13 cellular contexts compared by ENCODE assay signal in genomic region chr6:112618796-112619195, GRCh38.
DNase-seq lines count a peak whose midpoint lies in the region; ATAC-seq and TF ChIP-seq lines count a peak whose summit lies in the region.
"Had no signal": no experiment of that assay in that cellular context is flagged by ENCODE, and none has a peak within 500 bp of the region (broad histone marks: within the 10 kb centered on the region; RNA-seq: fewer than 3 reads in every experiment).

No MANE protein-coding gene starts in this region.

- DNase-seq in MCF 10A (ENCODE audit: unreplicated experiment) = peak; percentile 27
- DNase-seq in mammary epithelial cell = no peak
- DNase-seq in fibroblast of mammary gland (ENCODE audit: low read depth) = peak; percentile 14
- DNase-seq in testis = peak; percentile 69
- DNase-seq in NCI-H1694 (lab: John Stamatoyannopoulos, UW) = no peak
- no peak for DNase-seq in RWPE1 (ENCODE audit: low spot score)
- DNase-seq: activated CD4-positive, alpha-beta memory T cell treated with anti-CD3 and anti-CD28 coated beads, Interleukin-2, amount 10 ng/mL, durations not matched to agents 7 days and 5 days; NCI-H1092; stimulated activated CD4-positive, alpha-beta T cell treated with anti-CD3 and anti-CD28 coated beads, Interleukin-15, amount 100 ng/mL, for 24 hours; stimulated activated naive CD8-positive, alpha-beta T cell treated with anti-CD3 and anti-CD28 coated beads, Interleukin-15, amount 100 ng/mL, for 72 hours had no signal

- no peaks in the 10 kb centered on the region for H3K4me1 ChIP-seq in mammary epithelial cell (ENCODE audit: insufficient read depth, low read length)
- H3K4me1 ChIP-seq in OCI-LY3 (ENCODE audit: low read length) = peaks cover 8% of the 10 kb centered on the region
- no peaks in the 10 kb centered on the region for H3K4me1 ChIP-seq in testis

- in situ Hi-C loops in mammary epithelial cell (cut with MboI; ENCODE audit: low sequenced_read_pairs in 2 of 2) = no loop called here

- no TSS peak for BruUV-seq in MCF 10A (replicated peaks; lab: Mats Ljungman, UMichigan)
- BruUV-seq in mammary epithelial cell (replicated peaks; lab: Mats Ljungman, UMichigan) = no TSS peak

- H3K4me2 ChIP-seq in mammary epithelial cell (ENCODE audit: insufficient read depth, low read depth, low read length) = no peak overlapping the region
- peak overlapping the region; percentile 49 for H3K4me2 ChIP-seq in OCI-LY3 (ENCODE audit: low read length)

- no peak overlapping the region for H3K4me3 Mint-ChIP-seq in MCF 10A (ENCODE audit: unreplicated experiment)
- H3K4me3 Mint-ChIP-seq: activated CD4-positive, alpha-beta memory T cell treated with anti-CD3 and anti-CD28 coated beads, Interleukin-2, amount 10 ng/mL, durations not matched to agents 7 days and 5 days; B cell; stimulated activated naive CD8-positive, alpha-beta T cell treated with anti-CD3 and anti-CD28 coated beads, Interleukin-15, amount 100 ng/mL, for 72 hours had no signal

- no peak overlapping the region for H3K27ac Mint-ChIP-seq in MCF 10A (ENCODE audit: low read depth, unreplicated experiment)
- H3K27ac Mint-ChIP-seq: activated CD4-positive, alpha-beta memory T cell treated with anti-CD3 and anti-CD28 coated beads, Interleukin-2, amount 10 ng/mL, durations not matched to agents 7 days and 5 days; B cell; stimulated activated naive CD8-positive, alpha-beta T cell treated with anti-CD3 and anti-CD28 coated beads, Interleukin-15, amount 100 ng/mL, for 72 hours had no signal

- H3K36me3 ChIP-seq in mammary epithelial cell (ENCODE audit: insufficient read depth, low read length) (no peaks in the 10 kb centered on the region), OCI-LY3 (replicated peaks; ENCODE audit: low read depth, low read length) (no peaks in the 10 kb centered on the region), testis (ENCODE audit: low read depth, missing control alignments) (no peaks in the 10 kb centered on the region)

- no peak overlapping the region for H2AFZ ChIP-seq in mammary epithelial cell (ENCODE audit: low read depth, low read length)
- 0 out of 2 replicates have a peak overlapping the region, but pooled peaks have one; percentile 25 for H2AFZ ChIP-seq in OCI-LY3 (ENCODE audit: low read depth, low read length)

- dilution Hi-C loops in mammary epithelial cell (cut with HindIII; ENCODE audit: low sequenced_read_pairs) = no loop called here

- H3K27me3 ChIP-seq in mammary epithelial cell (ENCODE audit: insufficient read depth, low read length) (no peaks in the 10 kb centered on the region), OCI-LY3 (ENCODE audit: low read depth, low read length) (no peaks in the 10 kb centered on the region), testis (no peaks in the 10 kb centered on the region)

- no peaks in the 10 kb centered on the region for H3K9me3 Mint-ChIP-seq in MCF 10A (ENCODE audit: unreplicated experiment)
- H3K9me3 Mint-ChIP-seq: activated CD4-positive, alpha-beta memory T cell treated with anti-CD3 and anti-CD28 coated beads, Interleukin-2, amount 10 ng/mL, durations not matched to agents 7 days and 5 days had no signal

- CTCF ChIA-PET in MCF 10A (lab: Yijun Ruan, JAX) (interaction anchor here (0.7 to 0.9 kb wide), 2 partner anchors 215 to 279 kb away, joined by 4 read pairs; no protein-coding TSS in a partner anchor), mammary epithelial cell (lab: Charles Lee; ENCODE audit: low non-redundant PET) (no interaction called here), RWPE1 (lab: Yijun Ruan, JAX) (interaction anchor here (0.6 kb wide), 1 partner anchor 368 kb away, joined by 3 read pairs; no protein-coding TSS in a partner anchor)

- H3K79me2 ChIP-seq in mammary epithelial cell (ENCODE audit: insufficient read depth, low read length) (no peaks in the 10 kb centered on the region), OCI-LY3 (ENCODE audit: low read length) (no peaks in the 10 kb centered on the region)

- intact Hi-C loops in MCF 10A (cut with micrococcal nuclease) = no loop called here
- intact Hi-C loops in mammary epithelial cell (cut with micrococcal nuclease) = no loop called here
- intact Hi-C loops in testis (cut with DNase I; ENCODE audit: low total_unique reads) = no loop called here

- H3K4me3 ChIP-seq in mammary epithelial cell (replicated peaks in 1 of 3; ENCODE audit: insufficient read depth in 1 of 3, low read depth in 2 of 3, low read length in 3 of 3) (no peak overlapping the region), OCI-LY3 (ENCODE audit: low read length) (no peak overlapping the region), fibroblast of mammary gland (ENCODE audit: control insufficient read depth, low read depth, low read length) (no peak overlapping the region), testis (no peak overlapping the region)

- no peaks in the 10 kb centered on the region for H3K27me3 Mint-ChIP-seq in MCF 10A (ENCODE audit: insufficient read depth, unreplicated experiment)
- H3K27me3 Mint-ChIP-seq: activated CD4-positive, alpha-beta memory T cell treated with anti-CD3 and anti-CD28 coated beads, Interleukin-2, amount 10 ng/mL, durations not matched to agents 7 days and 5 days; B cell; stimulated activated naive CD8-positive, alpha-beta T cell treated with anti-CD3 and anti-CD28 coated beads, Interleukin-15, amount 100 ng/mL, for 72 hours had no signal

- WGBS in mammary epithelial cell (ENCODE audit: low coverage, missing lambda C conversion rate) = 77% methylated on average over 3 of the region's 3 CpGs
- WGBS in testis, 2 donors = 37 to 51% methylated on average over 3 of the region's 3 CpGs

- no peak overlapping the region for H3K27ac ChIP-seq in mammary epithelial cell (ENCODE audit: insufficient read depth, low read depth, low read length)
- no peak overlapping the region for H3K27ac ChIP-seq in OCI-LY3 (ENCODE audit: low read length)
- no peak overlapping the region for H3K27ac ChIP-seq in testis
- no peak overlapping the region for H3K27ac ChIP-seq in RWPE1

- H4K20me1 ChIP-seq in mammary epithelial cell (ENCODE audit: insufficient read depth, low read length) (no peaks in the 10 kb centered on the region), OCI-LY3 (ENCODE audit: insufficient read depth, low read length) (no peaks in the 10 kb centered on the region)

- H3K9ac ChIP-seq in mammary epithelial cell (ENCODE audit: insufficient read depth, low read length) = no peak overlapping the region
- H3K9ac ChIP-seq in OCI-LY3 (ENCODE audit: low read length) = no peak overlapping the region

- TF ChIP-seq CTCF in MCF 10A (IDR thresholded peaks at IDR 0.05; ENCODE audit: unreplicated experiment) = no peak
- peak in 1 of 2 donors; percentile 16 for TF ChIP-seq CTCF in mammary epithelial cell (conservative IDR thresholded peaks at IDR 0.05 in 1 of 2, IDR thresholded peaks at IDR 0.05 in 1 of 2; ENCODE audit: extremely low read depth in 1 of 2, insufficient read depth in 1 of 2, low read depth in 1 of 2, low read length in 2 of 2)
- peak; percentile 50 for TF ChIP-seq CTCF in OCI-LY3 (IDR thresholded peaks at IDR 0.05; ENCODE audit: low read depth, low read length)
- no peak for TF ChIP-seq CTCF in fibroblast of mammary gland (conservative IDR thresholded peaks at IDR 0.05; ENCODE audit: control insufficient read depth, insufficient read depth, low read depth, low read length)
- peak in 2 of 3 experiments; percentile 21 to 35 for TF ChIP-seq CTCF in testis (IDR thresholded peaks at IDR 0.05)
- no peak for TF ChIP-seq CTCF in RWPE1 (conservative IDR thresholded peaks at IDR 0.05; ENCODE audit: low read depth)

- H3K9me3 ChIP-seq in mammary epithelial cell (replicated peaks; ENCODE audit: insufficient read depth, low read length) (no peaks in the 10 kb centered on the region), OCI-LY3 (ENCODE audit: insufficient read depth, low read length) (no peaks in the 10 kb centered on the region), testis (no peaks in the 10 kb centered on the region)

- ATAC-seq in GM18505 (IDR thresholded peaks at IDR 0.05; ENCODE audit: unreplicated experiment) = no peak
- ATAC-seq: stimulated activated naive CD8-positive, alpha-beta T cell treated with anti-CD3 and anti-CD28 coated beads, Interleukin-15, amount 100 ng/mL, for 72 hours had no signal

- no peaks in the 10 kb centered on the region for H3K4me1 Mint-ChIP-seq in MCF 10A (ENCODE audit: insufficient read depth, unreplicated experiment)
- H3K4me1 Mint-ChIP-seq: activated CD4-positive, alpha-beta memory T cell treated with anti-CD3 and anti-CD28 coated beads, Interleukin-2, amount 10 ng/mL, durations not matched to agents 7 days and 5 days; B cell; stimulated activated naive CD8-positive, alpha-beta T cell treated with anti-CD3 and anti-CD28 coated beads, Interleukin-15, amount 100 ng/mL, for 72 hours had no signal

- no peaks in the 10 kb centered on the region for H3K36me3 Mint-ChIP-seq in MCF 10A (ENCODE audit: insufficient read depth, unreplicated experiment)

- TF ChIP-seq POLR2A in testis (IDR thresholded peaks at IDR 0.05) (no peak), GM18505 (IDR thresholded peaks at IDR 0.05; ENCODE audit: borderline replicate concordance, extremely low read depth, insufficient read depth, insufficient read length) (no peak)

- POLR2A ChIA-PET in MCF 10A (lab: Yijun Ruan, JAX) (no interaction called here), RWPE1 (lab: Yijun Ruan, JAX; ENCODE audit: low non-redundant PET) (no interaction called here)

Comparison
In these comparisons a context has a peak if more than half of its experiments do, and no peak if none do; other contexts are left out.
1. DNase-seq: peak in MCF 10A (single experiment), fibroblast of mammary gland (single experiment) and testis (single experiment); none in mammary epithelial cell (single experiment), NCI-H1694 (single experiment) and RWPE1 (single experiment).
2. CTCF ChIP-seq: peak in OCI-LY3 (single experiment) and testis (2 of 3); none in MCF 10A (single experiment), fibroblast of mammary gland (single experiment) and RWPE1 (single experiment).